Comparison of ENCODE assay signal across 22 cellular contexts in the genomic region with DNA sequence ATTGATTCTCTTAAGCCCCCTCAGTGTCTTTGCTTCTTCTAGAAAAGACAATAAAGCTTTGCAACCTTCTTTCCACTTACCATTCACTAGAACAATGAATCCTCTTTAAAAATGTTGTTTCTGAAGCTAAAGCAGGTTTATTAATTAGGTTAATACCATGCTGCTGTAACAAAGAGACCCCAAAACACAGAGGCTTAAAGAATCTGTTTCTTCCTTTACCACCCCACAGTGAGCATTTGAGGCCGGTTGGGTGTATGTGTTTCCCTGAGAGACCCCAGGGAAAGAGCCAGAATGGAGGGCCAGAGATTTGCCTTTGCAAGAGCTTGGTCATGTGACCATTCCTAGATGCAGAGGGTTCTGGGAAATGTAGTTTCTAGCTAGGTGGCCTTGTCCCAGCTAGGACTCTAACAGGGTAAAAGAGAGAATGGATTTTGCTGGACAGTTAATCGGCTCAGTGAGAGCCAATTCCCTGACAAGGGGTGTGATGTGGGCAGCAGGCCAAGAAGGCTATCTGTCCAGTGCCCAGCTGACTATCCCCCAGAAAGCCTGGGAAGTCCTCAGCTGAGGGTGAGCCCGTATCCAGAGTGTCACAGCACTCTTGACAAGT.
DNase-seq lines count a peak whose midpoint lies in the region; ATAC-seq, FAIRE-seq and TF ChIP-seq lines count a peak whose summit lies in the region.
"Had no signal": no experiment of that assay in that cellular context is flagged by ENCODE, and none has a peak within 500 bp of the region (broad histone marks: within the 10 kb centered on the region; RNA-seq: fewer than 3 reads in every experiment).

No MANE protein-coding gene starts in this region.

- no peak overlapping the region for H3K9ac ChIP-seq in H1 (replicated peaks in 1 of 4; ENCODE audit: extremely low read depth in 1 of 4, low read depth in 3 of 4, low read length in 3 of 4)

- peak overlapping the region; percentile 57; the same call in 1 of the 2 replicates for H4K8ac ChIP-seq in H1 (ENCODE audit: extremely low read depth, insufficient read depth, low read length)

- no peak overlapping the region for H3K4ac ChIP-seq in H1 (replicated peaks; ENCODE audit: insufficient read length, low read depth, low read length)

- TF ChIP-seq POLR2A in H1 (IDR thresholded peaks at IDR 0.05; ENCODE audit: control extremely low read depth in 1 of 2, low read depth in 2 of 2, low read length in 2 of 2): no peak
- no peak for TF ChIP-seq POLR2A in suprapubic skin (IDR thresholded peaks at IDR 0.05)

- H4K5ac ChIP-seq in H1 (ENCODE audit: insufficient read length, low read depth, low read length): no peak overlapping the region

- H3K9me3 ChIP-seq in H1 (ENCODE audit: insufficient read depth in 2 of 2, low read depth in 1 of 2, low read length in 1 of 2) (no peaks in the 10 kb centered on the region), suprapubic skin (no peaks in the 10 kb centered on the region)
- H3K9me3 ChIP-seq: colonic mucosa, psoas muscle had no signal

- no peak overlapping the region for H3K18ac ChIP-seq in H1 (ENCODE audit: extremely low read depth, low read length)

- no peaks in the 10 kb centered on the region for H3K27me3 ChIP-seq in H1 (replicated peaks in 1 of 4; ENCODE audit: control insufficient read depth in 3 of 4, extremely low read depth in 1 of 4, insufficient read depth in 3 of 4, low read length in 3 of 4)
- H3K27me3 ChIP-seq in suprapubic skin: no peaks in the 10 kb centered on the region
- H3K27me3 ChIP-seq: colonic mucosa, tibial nerve had no signal

- H4K20me1 ChIP-seq in H1 (replicated peaks in 1 of 2; ENCODE audit: control insufficient read depth in 1 of 2, insufficient read depth in 2 of 2, low read length in 2 of 2): peaks cover 0 to 8% of the 10 kb centered on the region in 2 experiments

- no peak overlapping the region for H2BK20ac ChIP-seq in H1 (ENCODE audit: low read length)

- no peak for TF ChIP-seq CTCF in GM12865 (IDR thresholded peaks at IDR 0.05; ENCODE audit: insufficient read depth, low read depth, low read length, missing control alignments)
- TF ChIP-seq CTCF in H1 (IDR thresholded peaks at IDR 0.05; ENCODE audit: control extremely low read depth in 1 of 3, insufficient read depth in 1 of 3, low read depth in 1 of 3, low read length in 3 of 3): no peak
- no peak for TF ChIP-seq CTCF in suprapubic skin (IDR thresholded peaks at IDR 0.05)

- H2AFZ ChIP-seq in H1 (ENCODE audit: low read length): no peak overlapping the region

- H3K56ac ChIP-seq in H1 (replicated peaks; ENCODE audit: insufficient read length, low read depth, low read length): no peak overlapping the region

- H3K79me2 ChIP-seq in H1 (ENCODE audit: control insufficient read depth in 1 of 2, insufficient read depth in 2 of 2, low read length in 2 of 2): no peaks in the 10 kb centered on the region

- no peak overlapping the region for H3K14ac ChIP-seq in H1 (ENCODE audit: insufficient read length)

- no peak overlapping the region for H2BK12ac ChIP-seq in H1 (ENCODE audit: low read depth, low read length)

- TF ChIP-seq EP300 in H1 (IDR thresholded peaks at IDR 0.05; ENCODE audit: borderline replicate concordance in 1 of 2, low read depth in 2 of 2, low read length in 2 of 2) (no peak), suprapubic skin (IDR thresholded peaks at IDR 0.05) (no peak)

- TF ChIP-seq RAD21 in H1 (IDR thresholded peaks at IDR 0.05 in 1 of 2, conservative IDR thresholded peaks at IDR 0.05 in 1 of 2; ENCODE audit: low read depth in 2 of 2, low read length in 2 of 2): no peak

- no peak overlapping the region for H4K91ac ChIP-seq in H1 (replicated peaks; ENCODE audit: insufficient read length, low read length)

- POLR2A ChIA-PET in H1 (lab: Charles Lee; ENCODE audit: partially characterized antibody): interaction anchor here (0.8 to 1.0 kb wide), 3 partner anchors 10 to 33 kb away, joined by 3 to 5 read pairs (median 3); no protein-coding TSS in a partner anchor

- H2AK5ac ChIP-seq in H1 (ENCODE audit: low read depth, low read length): no peak overlapping the region

- no peak overlapping the region for H2BK5ac ChIP-seq in H1 (ENCODE audit: low read depth, low read length)

- no peaks in the 10 kb centered on the region for H3K23me2 ChIP-seq in H1 (ENCODE audit: low read depth, low read length)

- no peak overlapping the region for H3K27ac ChIP-seq in H1 (ENCODE audit: low read depth, low read length)
- H3K27ac ChIP-seq in suprapubic skin: no peak overlapping the region
- H3K27ac ChIP-seq: colonic mucosa, psoas muscle, tibial nerve, VCaP had no signal

- peak; percentile 77 for FAIRE-seq in H1 (lab: Jason Lieb, UNC)
- FAIRE-seq: small intestine had no signal

- H3K79me1 ChIP-seq in H1 (ENCODE audit: low read depth, low read length): 0 out of 2 replicates have a peak, but pooled peaks cover 3% of the 10 kb centered on the region

- no peak for ATAC-seq in GM18909 (IDR thresholded peaks at IDR 0.05; ENCODE audit: poor library complexity, unreplicated experiment)
- ATAC-seq: left lobe of liver, psoas muscle had no signal

- no peak overlapping the region for H3K4me2 ChIP-seq in H1 (ENCODE audit: insufficient read depth in 1 of 2, low read depth in 2 of 2, low read length in 2 of 2)

- WGBS in H1 (ENCODE audit: extremely low coverage in 1 of 2, insufficient coverage in 1 of 2, insufficient read length in 1 of 2, insufficient replicate concordance in 2 of 2, low coverage in 1 of 2, low lambda C conversion rate in 2 of 2, missing lambda C conversion rate in 1 of 2), 2 experiments: 80% methylated on average over 3 of the region's 3 CpGs; no CpG with 5 or more reads in 1 of the 2 experiments
- 96% methylated on average over 3 of the region's 3 CpGs for WGBS in suprapubic skin

- H3K4me1 ChIP-seq in H1 (replicated peaks in 1 of 4; ENCODE audit: control insufficient read depth in 3 of 4, insufficient read depth in 4 of 4, low read length in 3 of 4) (peaks cover 0 to 3% (median under 1%) of the 10 kb centered on the region in 4 experiments; a peak in 2 of 7 replicates), suprapubic skin (peaks cover 16% of the 10 kb centered on the region)
- H3K4me1 ChIP-seq: colonic mucosa, psoas muscle, tibial nerve had no signal

- H3K4me3 ChIP-seq in GM12865 (ENCODE audit: low read depth, low read length): no peak overlapping the region
- H3K4me3 ChIP-seq in H1 (ENCODE audit: extremely low read depth in 1 of 4, insufficient read depth in 2 of 4, low read depth in 3 of 4, low read length in 4 of 4): no peak overlapping the region
- H3K4me3 ChIP-seq in suprapubic skin: no peak overlapping the region
- H3K4me3 ChIP-seq: colonic mucosa, psoas muscle, tibial nerve had no signal

- H2BK15ac ChIP-seq in H1 (ENCODE audit: low read length): no peak overlapping the region

- DNase-seq in AG08396 (ENCODE audit: low spot score): peak; percentile 35
- peak; percentile 7 for DNase-seq in GM12865 (ENCODE audit: low read depth)
- DNase-seq in OCI-M1 (lab: John Stamatoyannopoulos, UW): peak; percentile 2
- DNase-seq in H1 (ENCODE audit: low read depth in 1 of 2, low spot score in 2 of 2): no peak
- DNase-seq in NCI-H1092 treated with DMSO at 0.1 percent for 48 hours (lab: John Stamatoyannopoulos, UW): no peak
- DNase-seq in suprapubic skin (ENCODE audit: low spot score in 2 of 2): no peak
- DNase-seq in T1000 (lab: John Stamatoyannopoulos, UW): no peak
- DNase-seq: activated CD4-positive, alpha-beta T cell treated with anti-CD3 and anti-CD28 coated beads, Interleukin-2, amount 50 U/mL, for 4 hours; activated gamma-delta T cell; CD4-positive, alpha-beta T cell; colonic mucosa; endodermal cell; KBM-7; NCI-H524 treated with DMSO at 0.1 percent for 48 hours; psoas muscle; SHP77 treated with DMSO at 0.1 percent for 48 hours; small intestine; stimulated activated CD4-positive, alpha-beta T cell treated with anti-CD3 and anti-CD28 coated beads, Interleukin-4, amount 100 ng/mL, for 1 hour had no signal

- no peak overlapping the region for H2BK120ac ChIP-seq in H1 (replicated peaks; ENCODE audit: low read depth, low read length)

- no peak overlapping the region for H3K23ac ChIP-seq in H1 (ENCODE audit: insufficient read length)

- H3K36me3 ChIP-seq in H1 (ENCODE audit: control insufficient read depth in 2 of 4, insufficient read depth in 4 of 4, low read length in 3 of 4) (no peaks in the 10 kb centered on the region; a peak in 1 of 8 replicates), suprapubic skin (peaks cover 35% of the 10 kb centered on the region)
- H3K36me3 ChIP-seq: colonic mucosa had no signal

- CTCF ChIA-PET in H1 (lab: Charles Lee; ENCODE audit: partially characterized antibody): interaction anchor here (0.9 to 4.2 kb wide), 6 partner anchors 14 to 134 kb away, joined by 3 to 17 read pairs (median 4); no protein-coding TSS in a partner anchor

TF ChIP-seq in H1, 55 proteins besides CTCF, POLR2A, EP300 and RAD21 (continues in another document):
- TF ChIP-seq, protein P1, sequence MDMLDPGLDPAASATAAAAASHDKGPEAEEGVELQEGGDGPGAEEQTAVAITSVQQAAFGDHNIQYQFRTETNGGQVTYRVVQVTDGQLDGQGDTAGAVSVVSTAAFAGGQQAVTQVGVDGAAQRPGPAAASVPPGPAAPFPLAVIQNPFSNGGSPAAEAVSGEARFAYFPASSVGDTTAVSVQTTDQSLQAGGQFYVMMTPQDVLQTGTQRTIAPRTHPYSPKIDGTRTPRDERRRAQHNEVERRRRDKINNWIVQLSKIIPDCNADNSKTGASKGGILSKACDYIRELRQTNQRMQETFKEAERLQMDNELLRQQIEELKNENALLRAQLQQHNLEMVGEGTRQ (IDR thresholded peaks at IDR 0.05; ENCODE audit: low read length): peak; percentile 87
- TF ChIP-seq ASH2L (IDR thresholded peaks at IDR 0.05; ENCODE audit: low read length) (no peak), ZNF274 (IDR thresholded peaks at IDR 0.05; ENCODE audit: borderline replicate concordance, extremely low read depth, low read length) (no peak), MAFK (IDR thresholded peaks at IDR 0.05; ENCODE audit: low read depth, low read length) (no peak), HDAC6 (IDR thresholded peaks at IDR 0.05; ENCODE audit: low read depth, low read length) (no peak), KDM4A (IDR thresholded peaks at IDR 0.05; ENCODE audit: low read depth, low read length, severe bottlenecking) (no peak), SIX5 (IDR thresholded peaks at IDR 0.05; ENCODE audit: low read depth, low read length) (peak; percentile 80), EGR1 (IDR thresholded peaks at IDR 0.05; ENCODE audit: borderline replicate concordance, low read depth, low read length) (no peak), CHD1 (IDR thresholded peaks at IDR 0.05; ENCODE audit: low read depth, low read length) (no peak), CBX5 (IDR thresholded peaks at IDR 0.05; ENCODE audit: low read depth, low read length) (no peak), SP1 (IDR thresholded peaks at IDR 0.05; ENCODE audit: low read depth, low read length) (no peak)
- TF ChIP-seq, protein P2, sequence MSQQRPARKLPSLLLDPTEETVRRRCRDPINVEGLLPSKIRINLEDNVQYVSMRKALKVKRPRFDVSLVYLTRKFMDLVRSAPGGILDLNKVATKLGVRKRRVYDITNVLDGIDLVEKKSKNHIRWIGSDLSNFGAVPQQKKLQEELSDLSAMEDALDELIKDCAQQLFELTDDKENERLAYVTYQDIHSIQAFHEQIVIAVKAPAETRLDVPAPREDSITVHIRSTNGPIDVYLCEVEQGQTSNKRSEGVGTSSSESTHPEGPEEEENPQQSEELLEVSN (IDR thresholded peaks at IDR 0.05): no peak

Comparison
In these comparisons a context has a peak if more than half of its experiments do, and no peak if none do; other contexts are left out.
1. DNase-seq: peak in AG08396 (single experiment), GM12865 (single experiment) and OCI-M1 (single experiment); none in H1 (0 of 2), NCI-H1092 treated with DMSO at 0.1 percent for 48 hours (single experiment), suprapubic skin (0 of 2) and T1000 (single experiment).